ENCODE assay signal across 1 cellular context in genomic region chr10:60388709-60389241, GRCh38.
TF ChIP-seq lines count a peak whose summit lies in the region.

No MANE protein-coding gene starts in this region.

TF ChIP-seq in K562, 482 proteins besides CTCF, POLR2A, EP300 and RAD21 (continued from another document):
- TF ChIP-seq, protein P1, sequence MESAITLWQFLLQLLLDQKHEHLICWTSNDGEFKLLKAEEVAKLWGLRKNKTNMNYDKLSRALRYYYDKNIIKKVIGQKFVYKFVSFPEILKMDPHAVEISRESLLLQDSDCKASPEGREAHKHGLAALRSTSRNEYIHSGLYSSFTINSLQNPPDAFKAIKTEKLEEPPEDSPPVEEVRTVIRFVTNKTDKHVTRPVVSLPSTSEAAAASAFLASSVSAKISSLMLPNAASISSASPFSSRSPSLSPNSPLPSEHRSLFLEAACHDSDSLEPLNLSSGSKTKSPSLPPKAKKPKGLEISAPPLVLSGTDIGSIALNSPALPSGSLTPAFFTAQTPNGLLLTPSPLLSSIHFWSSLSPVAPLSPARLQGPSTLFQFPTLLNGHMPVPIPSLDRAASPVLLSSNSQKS (CRISPR knock-in tag; IDR thresholded peaks at IDR 0.05) = no peak
- TF ChIP-seq ETV1 (tag; conservative IDR thresholded peaks at IDR 0.05; ENCODE audit: low read depth) (no peak), SIN3B (IDR thresholded peaks at IDR 0.05; ENCODE audit: low read depth) (no peak), LEF1 (IDR thresholded peaks at IDR 0.05) (no peak), ZNF398 (CRISPR knock-in tag; IDR thresholded peaks at IDR 0.05) (no peak), ZNF511 (CRISPR knock-in tag; IDR thresholded peaks at IDR 0.05) (no peak)
